Comparison of ENCODE assay signal across 8 cellular contexts in the genomic region with DNA sequence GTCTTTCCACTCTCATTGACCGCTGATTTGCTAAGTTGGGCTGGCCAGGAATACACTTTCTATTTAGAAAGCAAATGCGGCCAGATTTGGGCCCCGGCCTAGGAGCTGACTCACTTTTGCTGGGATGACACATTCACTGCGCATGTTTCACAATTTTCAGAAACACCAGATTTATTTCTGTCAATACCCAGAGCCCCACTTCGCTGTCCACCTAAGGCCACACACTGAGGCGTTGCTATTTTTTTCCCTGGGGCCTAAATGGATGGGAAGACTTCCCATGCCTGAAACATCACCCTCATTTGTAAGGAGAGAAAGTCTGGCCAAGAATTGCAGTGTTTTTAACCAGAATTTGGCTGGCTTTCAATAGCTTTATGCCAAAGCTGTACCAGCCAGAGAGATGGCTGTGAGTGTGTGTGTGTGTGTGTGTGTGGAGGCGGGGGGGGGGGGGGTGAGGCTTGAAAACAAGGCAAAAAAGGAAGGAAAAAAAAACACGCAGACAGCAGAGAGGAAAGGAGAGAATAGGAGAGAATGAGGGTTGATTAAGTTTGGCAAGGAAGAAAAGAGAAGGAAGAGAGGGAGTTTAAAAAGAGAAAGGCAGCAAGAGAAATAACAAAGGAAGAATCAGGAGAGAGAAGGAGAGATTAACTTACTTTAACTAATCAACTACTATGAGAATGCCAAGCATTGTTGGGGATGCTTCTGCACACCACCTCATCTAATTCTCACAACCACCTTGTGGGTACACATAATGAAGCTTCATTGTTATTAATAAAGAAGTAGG.
DNase-seq lines count a peak whose midpoint lies in the region; ATAC-seq, FAIRE-seq and TF ChIP-seq lines count a peak whose summit lies in the region.

No MANE protein-coding gene starts in this region.

- intact Hi-C loops in adrenal gland (cut with DNase I) (no loop called here), left cardiac atrium (cut with DNase I) (loop anchor here in 1 of 2 donors (5.0 kb wide), 1 partner anchor 114 kb away; no protein-coding TSS in a partner anchor)

- no peaks in the 10 kb centered on the region for H3K9me3 ChIP-seq in adrenal gland (replicated peaks in 1 of 3)
- H3K9me3 ChIP-seq in small intestine (ENCODE audit: control insufficient read depth, low read depth) = no peaks in the 10 kb centered on the region
- no peaks in the 10 kb centered on the region for H3K9me3 ChIP-seq in endodermal cell (ENCODE audit: control insufficient read depth, low read length)

- peak in 1 of 2 donors; percentile 73 for TF ChIP-seq POLR2A in adrenal gland (IDR thresholded peaks at IDR 0.05)

- H3K4me1 ChIP-seq in adrenal gland (replicated peaks in 1 of 2) = peaks cover 27 to 52% of the 10 kb centered on the region in 2 donors
- H3K4me1 ChIP-seq in small intestine (ENCODE audit: control insufficient read depth in 2 of 2, insufficient read depth in 1 of 2, low read depth in 1 of 2, low read length in 1 of 2) = peaks cover 3 to 18% of the 10 kb centered on the region in 2 donors
- H3K4me1 ChIP-seq in endodermal cell (ENCODE audit: control insufficient read depth, insufficient read depth, low read length) = no peaks in the 10 kb centered on the region

- H3K9me3 Mint-ChIP-seq in endodermal cell = no peaks in the 10 kb centered on the region

- H3K4me3 ChIP-seq in adrenal gland (no peak overlapping the region), small intestine (ENCODE audit: low read depth in 1 of 2, low read length in 2 of 2) (no peak overlapping the region), endodermal cell (ENCODE audit: low read length) (no peak overlapping the region)

- no peak overlapping the region for H3K9ac ChIP-seq in endodermal cell (ENCODE audit: extremely low read depth, low read length, poor library complexity, severe bottlenecking)

- no peaks in the 10 kb centered on the region for H3K4me1 Mint-ChIP-seq in endodermal cell

- H3K36me3 ChIP-seq in adrenal gland (replicated peaks in 1 of 2) (no peaks in the 10 kb centered on the region), small intestine (ENCODE audit: control insufficient read depth in 2 of 2, insufficient read depth in 2 of 2, low read length in 2 of 2) (no peaks in the 10 kb centered on the region), endodermal cell (ENCODE audit: control insufficient read depth, insufficient read depth, low read length) (no peaks in the 10 kb centered on the region)

- no peak for FAIRE-seq in small intestine (lab: Jason Lieb, UNC)

- H3K36me3 Mint-ChIP-seq in endodermal cell (ENCODE audit: low read depth) = no peaks in the 10 kb centered on the region

- H3K27ac ChIP-seq in adrenal gland (peak overlapping the region; percentile 79 to 96 (median 89)), small intestine (ENCODE audit: low read depth in 1 of 2, low read length in 1 of 2) (peak overlapping the region; percentile 76 to 88), endodermal cell (ENCODE audit: low read depth, low read length) (no peak overlapping the region)

- no peaks in the 10 kb centered on the region for H3K27me3 ChIP-seq in adrenal gland
- H3K27me3 ChIP-seq in small intestine (ENCODE audit: control insufficient read depth in 2 of 2, insufficient read depth in 2 of 2, low read length in 2 of 2) = no peaks in the 10 kb centered on the region
- H3K27me3 ChIP-seq in endodermal cell (ENCODE audit: control insufficient read depth, insufficient read depth, low read length, poor library complexity, severe bottlenecking) = peaks cover 78% of the 10 kb centered on the region

- no peak for TF ChIP-seq CTCF in adrenal gland (IDR thresholded peaks at IDR 0.05)
- TF ChIP-seq CTCF in endodermal cell (conservative IDR thresholded peaks at IDR 0.05) = no peak

- DNase-seq in HPDE6-E6E7 (ENCODE audit: extremely low spot score) = peak; percentile 84
- DNase-seq in adrenal gland = peak; percentile 86 to 97 (median 95)
- DNase-seq in left cardiac atrium = peak; percentile 91
- peak; percentile 20 for DNase-seq in small intestine
- no peak for DNase-seq in endodermal cell
- DNase-seq in activated T-cell treated with anti-CD3 and anti-CD28 coated beads for 4 hours = no peak
- no peak for DNase-seq in SHP77 (lab: John Stamatoyannopoulos, UW)

- peaks cover 74% of the 10 kb centered on the region for H3K27me3 Mint-ChIP-seq in endodermal cell (ENCODE audit: insufficient read depth)

- no peak overlapping the region for H3K27ac Mint-ChIP-seq in endodermal cell

- no peak overlapping the region for H3K4me3 Mint-ChIP-seq in endodermal cell

- WGBS in adrenal gland, 4 donors = 14 to 22% (median 15%) methylated on average over 8 of the region's 8 CpGs
- 44 to 66% (median 64%) methylated on average over 7 to 8 of the region's 8 CpGs for WGBS in small intestine, 3 donors
- 85 to 86% methylated on average over 5 to 8 of the region's 8 CpGs for WGBS in endodermal cell (ENCODE audit: insufficient coverage in 1 of 2, insufficient read length in 1 of 2), 2 experiments

- peak; percentile 83 to 90 for ATAC-seq in left cardiac atrium
- no peak for ATAC-seq in GM18858 (IDR thresholded peaks at IDR 0.05; ENCODE audit: unreplicated experiment)

Comparison
In these comparisons a context has a peak if more than half of its experiments do, and no peak if none do; other contexts are left out.
1. DNase-seq: peak in HPDE6-E6E7 (single experiment), adrenal gland (7 of 7), left cardiac atrium (single experiment) and small intestine (single experiment); none in endodermal cell (single experiment), activated T-cell treated with anti-CD3 and anti-CD28 coated beads for 4 hours (single experiment) and SHP77 (0 of 2).